ENCODE assay signal across 14 cellular contexts in genomic region chr6:68468244-68468884, GRCh38.
A peak's percentile ranks its signal among the peaks of the same experiment; 100 is the strongest.
DNase-seq lines count a peak whose midpoint lies in the region; ATAC-seq and TF ChIP-seq lines count a peak whose summit lies in the region.
"Had no signal": no experiment of that assay in that cellular context is flagged by ENCODE, and none has a peak within 500 bp of the region (broad histone marks: within the 10 kb centered on the region; RNA-seq: fewer than 3 reads in every experiment).

No MANE protein-coding gene starts in this region.

- ATAC-seq in GM19023 (IDR thresholded peaks at IDR 0.05; ENCODE audit: unreplicated experiment), result no peak
- ATAC-seq: left lobe of liver, pancreas had no signal

- H3K27ac ChIP-seq in Karpas-422 (ENCODE audit: low read length) (no peak overlapping the region), thyroid gland (no peak overlapping the region)
- H3K27ac ChIP-seq: pancreas had no signal

- H3K27me3 ChIP-seq in Karpas-422 (ENCODE audit: low read length), result no peaks in the 10 kb centered on the region
- no peaks in the 10 kb centered on the region for H3K27me3 ChIP-seq in kidney epithelial cell (ENCODE audit: control insufficient read depth, insufficient read depth, low read length)
- no peaks in the 10 kb centered on the region for H3K27me3 ChIP-seq in thyroid gland
- H3K27me3 ChIP-seq: pancreas had no signal

- DNase-seq in GM10266 (ENCODE audit: extremely low spot score), result no peak
- DNase-seq in Karpas-422, result peak; percentile 55
- DNase-seq in UCSD-AML1 (lab: John Stamatoyannopoulos, UW; ENCODE audit: unreplicated experiment), result peak; percentile 2
- DNase-seq in kidney epithelial cell (ENCODE audit: low read depth), result no peak
- DNase-seq in thyroid gland, result no peak
- no peak for DNase-seq in NCI-H510A treated with DMSO at 0.1 percent for 48 hours (lab: John Stamatoyannopoulos, UW)
- DNase-seq in GM03348 (ENCODE audit: low spot score), result no peak
- DNase-seq: activated CD4-positive, alpha-beta T cell treated with anti-CD3 and anti-CD28 coated beads for 48 hours; activated effector memory CD4-positive, alpha-beta T cell treated with Interleukin-2 at 50 U/mL for 16 hours; NCI-H2081 treated with DMSO at 0.1 percent for 48 hours; pancreas; stimulated activated naive CD4-positive, alpha-beta T cell had no signal

- no peaks in the 10 kb centered on the region for H3K9me3 ChIP-seq in Karpas-422 (ENCODE audit: low read length)
- H3K9me3 ChIP-seq in thyroid gland, result no peaks in the 10 kb centered on the region
- H3K9me3 ChIP-seq: pancreas had no signal

- no peak overlapping the region for H3K4me3 ChIP-seq in Karpas-422 (ENCODE audit: low read length)
- no peak overlapping the region for H3K4me3 ChIP-seq in kidney epithelial cell (ENCODE audit: low read depth, low read length)
- H3K4me3 ChIP-seq in thyroid gland (replicated peaks in 1 of 3), result no peak overlapping the region
- H3K4me3 ChIP-seq: pancreas had no signal

- intact Hi-C loops in thyroid gland (cut with DNase I), result no loop called here

- H4K20me1 ChIP-seq in Karpas-422 (ENCODE audit: insufficient read depth, low read depth, low read length), result no peaks in the 10 kb centered on the region

- peak; percentile 36 for TF ChIP-seq CTCF in GM10266 (IDR thresholded peaks at IDR 0.05; ENCODE audit: control insufficient read depth, insufficient read depth, low read depth, missing control alignments)
- peak; percentile 34 for TF ChIP-seq CTCF in kidney epithelial cell (IDR thresholded peaks at IDR 0.05; ENCODE audit: insufficient read depth, low read length, poor library complexity, severe bottlenecking)
- TF ChIP-seq CTCF in thyroid gland (IDR thresholded peaks at IDR 0.05), result no peak

- no peaks in the 10 kb centered on the region for H3K79me2 ChIP-seq in Karpas-422 (ENCODE audit: low read length)

- no peaks in the 10 kb centered on the region for H3K4me1 ChIP-seq in Karpas-422 (ENCODE audit: low read length)
- H3K4me1 ChIP-seq in thyroid gland, result no peaks in the 10 kb centered on the region
- H3K4me1 ChIP-seq: pancreas had no signal

- no peaks in the 10 kb centered on the region for H3K9me2 ChIP-seq in Karpas-422 (replicated peaks; ENCODE audit: insufficient read depth, low read length)

- WGBS in thyroid gland, 2 donors, result 42 to 56% methylated on average over 4 of the region's 4 CpGs

- no peak overlapping the region for H2AFZ ChIP-seq in Karpas-422 (ENCODE audit: low read length)

- no peak overlapping the region for H3K4me2 ChIP-seq in Karpas-422 (ENCODE audit: low read depth, low read length, poor library complexity, severe bottlenecking)

- TF ChIP-seq POLR2A in thyroid gland (IDR thresholded peaks at IDR 0.05), result no peak

- no peak overlapping the region for H3K9ac ChIP-seq in Karpas-422 (ENCODE audit: low read length)

- H3K36me3 ChIP-seq in Karpas-422 (ENCODE audit: insufficient read depth, low read length), result no peaks in the 10 kb centered on the region
- H3K36me3 ChIP-seq in kidney epithelial cell (ENCODE audit: control insufficient read depth, insufficient read depth, low read length), result no peaks in the 10 kb centered on the region
- H3K36me3 ChIP-seq in thyroid gland, result no peaks in the 10 kb centered on the region
- H3K36me3 ChIP-seq: pancreas had no signal

Comparison
In these comparisons a context has a peak if more than half of its experiments do, and no peak if none do; other contexts are left out.
1. DNase-seq: peak in Karpas-422 (single experiment) and UCSD-AML1 (single experiment); none in GM10266 (single experiment), kidney epithelial cell (single experiment), thyroid gland (0 of 2), NCI-H510A treated with DMSO at 0.1 percent for 48 hours (single experiment) and GM03348 (single experiment).
2. CTCF ChIP-seq: peak in GM10266 (single experiment) and kidney epithelial cell (single experiment); none in thyroid gland (0 of 6).